ENCODE assay signal across 23 cellular contexts in genomic region chr14:51921026-51921425, GRCh38.
DNase-seq lines count a peak whose midpoint lies in the region; ATAC-seq and TF ChIP-seq lines count a peak whose summit lies in the region.
"Had no signal": no experiment of that assay in that cellular context is flagged by ENCODE, and none has a peak within 500 bp of the region (broad histone marks: within the 10 kb centered on the region; RNA-seq: fewer than 3 reads in every experiment).

No MANE protein-coding gene starts in this region.

- TF ChIP-seq CTCF in esophagus muscularis mucosa (IDR thresholded peaks at IDR 0.05) (no peak), natural killer cell (IDR thresholded peaks at IDR 0.05) (no peak), tibial nerve (IDR thresholded peaks at IDR 0.05) (no peak), CD14-positive monocyte (IDR thresholded peaks at IDR 0.05) (no peak)

- no peak overlapping the region for H3K4me3 Mint-ChIP-seq in natural killer cell
- no peak overlapping the region for H3K4me3 Mint-ChIP-seq in CD14-positive monocyte
- H3K4me3 Mint-ChIP-seq: CD4-positive, CD25-positive, alpha-beta regulatory T cell had no signal

- H3K27ac Mint-ChIP-seq in natural killer cell (peak overlapping the region; percentile 89 to 94), CD14-positive monocyte (no peak overlapping the region)

- H3K9me3 Mint-ChIP-seq in natural killer cell (no peaks in the 10 kb centered on the region), CD14-positive monocyte (peaks cover 0 to 2% (median 0%) of the 10 kb centered on the region in 7 donors)
- H3K9me3 Mint-ChIP-seq: CD4-positive, CD25-positive, alpha-beta regulatory T cell had no signal

- H3K27me3 ChIP-seq in esophagus muscularis mucosa (no peaks in the 10 kb centered on the region), tibial nerve (no peaks in the 10 kb centered on the region)
- H3K27me3 ChIP-seq: BE2C had no signal

- ATAC-seq in natural killer cell = no peak

- DNase-seq in amniotic epithelial cell (ENCODE audit: low read depth) = peak; percentile 53
- peak; percentile 14 for DNase-seq in esophagus muscularis mucosa (ENCODE audit: extremely low spot score)
- DNase-seq in natural killer cell = no peak
- no peak for DNase-seq in tibial nerve (ENCODE audit: low spot score in 2 of 2)
- no peak for DNase-seq in CD14-positive monocyte (ENCODE audit: low spot score)
- no peak for DNase-seq in NCI-H2081 treated with DMSO at 0.1 percent for 48 hours (lab: John Stamatoyannopoulos, UW)
- no peak for DNase-seq in NCI-H526 treated with DMSO at 0.1 percent for 48 hours (lab: John Stamatoyannopoulos, UW)
- DNase-seq: BE2C; Caco-2; CD4-positive, CD25-positive, alpha-beta regulatory T cell; DMS 273 treated with DMSO at 0.1 percent for 48 hours; DMS79 treated with DMSO at 0.1 percent for 48 hours; GM23248; NCI-H1092 treated with DMSO at 0.1 percent for 48 hours; NCI-H1436 treated with DMSO at 0.1 percent for 48 hours; NCI-H2029; NCI-H2171; NCI-H345; NCI-H524; NCI-H82; Right ventricle myocardium superior had no signal

- peaks cover 0 to 4% (median 0%) of the 10 kb centered on the region in 4 donors for H3K4me1 ChIP-seq in esophagus muscularis mucosa
- H3K4me1 ChIP-seq in tibial nerve = peaks cover 0 to 79% (median 27%) of the 10 kb centered on the region in 4 donors
- H3K4me1 ChIP-seq: Caco-2, HAP-1 had no signal

- H3K36me3 Mint-ChIP-seq in natural killer cell (peaks cover 6% of the 10 kb centered on the region), CD14-positive monocyte (peaks cover 21 to 33% of the 10 kb centered on the region in 2 donors)

- H3K27me3 Mint-ChIP-seq in natural killer cell (ENCODE audit: low read depth in 2 of 2) (no peaks in the 10 kb centered on the region), CD14-positive monocyte (ENCODE audit: low read depth in 3 of 3) (peaks cover 0 to 4% (median 0%) of the 10 kb centered on the region in 3 donors)
- H3K27me3 Mint-ChIP-seq: CD4-positive, CD25-positive, alpha-beta regulatory T cell had no signal

- no peaks in the 10 kb centered on the region for H3K36me3 ChIP-seq in esophagus muscularis mucosa
- no peaks in the 10 kb centered on the region for H3K36me3 ChIP-seq in tibial nerve
- H3K36me3 ChIP-seq: BE2C, HAP-1 had no signal

- H3K4me1 Mint-ChIP-seq in natural killer cell = peaks cover 73 to 77% of the 10 kb centered on the region in 2 donors
- peaks cover 9% of the 10 kb centered on the region for H3K4me1 Mint-ChIP-seq in CD14-positive monocyte

- no peak overlapping the region for H3K4me3 ChIP-seq in esophagus muscularis mucosa
- H3K4me3 ChIP-seq in tibial nerve = no peak overlapping the region
- H3K4me3 ChIP-seq: GM23248, HAP-1 had no signal

- TF ChIP-seq EP300 in esophagus muscularis mucosa (IDR thresholded peaks at IDR 0.05) (no peak), tibial nerve (IDR thresholded peaks at IDR 0.05) (no peak)

- H3K27ac ChIP-seq in esophagus muscularis mucosa (replicated peaks in 1 of 4) = no peak overlapping the region
- peak overlapping the region in 3 of 4 donors; percentile 32 to 95 (median 89) for H3K27ac ChIP-seq in tibial nerve
- H3K27ac ChIP-seq: GM23248, KMS-11 had no signal

- intact Hi-C loops in esophagus muscularis mucosa (cut with DNase I) = no loop called here
- intact Hi-C loops in natural killer cell (cut with micrococcal nuclease) = no loop called here
- intact Hi-C loops in CD14-positive monocyte (cut with micrococcal nuclease) = no loop called here

- H3K9me3 ChIP-seq in esophagus muscularis mucosa (no peaks in the 10 kb centered on the region), tibial nerve (no peaks in the 10 kb centered on the region)
- H3K9me3 ChIP-seq: BE2C, HAP-1 had no signal

- TF ChIP-seq POLR2A in esophagus muscularis mucosa (IDR thresholded peaks at IDR 0.05; ENCODE audit: low read depth) (no peak), tibial nerve (IDR thresholded peaks at IDR 0.05) (no peak)

- WGBS in esophagus muscularis mucosa = 63% methylated on average over 3 of the region's 3 CpGs
- 53 to 59% methylated on average over 3 of the region's 3 CpGs for WGBS in tibial nerve, 2 donors

Comparison
In these comparisons a context has a peak if more than half of its experiments do, and no peak if none do; other contexts are left out.
1. DNase-seq: peak in amniotic epithelial cell (single experiment) and esophagus muscularis mucosa (single experiment); none in natural killer cell (single experiment), tibial nerve (0 of 2), CD14-positive monocyte (single experiment), NCI-H2081 treated with DMSO at 0.1 percent for 48 hours (single experiment) and NCI-H526 treated with DMSO at 0.1 percent for 48 hours (single experiment).
2. H3K27ac ChIP-seq: peak in tibial nerve (3 of 4); none in esophagus muscularis mucosa (0 of 4).
3. H3K27ac Mint-ChIP-seq: peak in natural killer cell (2 of 2); none in CD14-positive monocyte (0 of 7).